ENCODE assay signal across 1 cellular context in the genomic region with DNA sequence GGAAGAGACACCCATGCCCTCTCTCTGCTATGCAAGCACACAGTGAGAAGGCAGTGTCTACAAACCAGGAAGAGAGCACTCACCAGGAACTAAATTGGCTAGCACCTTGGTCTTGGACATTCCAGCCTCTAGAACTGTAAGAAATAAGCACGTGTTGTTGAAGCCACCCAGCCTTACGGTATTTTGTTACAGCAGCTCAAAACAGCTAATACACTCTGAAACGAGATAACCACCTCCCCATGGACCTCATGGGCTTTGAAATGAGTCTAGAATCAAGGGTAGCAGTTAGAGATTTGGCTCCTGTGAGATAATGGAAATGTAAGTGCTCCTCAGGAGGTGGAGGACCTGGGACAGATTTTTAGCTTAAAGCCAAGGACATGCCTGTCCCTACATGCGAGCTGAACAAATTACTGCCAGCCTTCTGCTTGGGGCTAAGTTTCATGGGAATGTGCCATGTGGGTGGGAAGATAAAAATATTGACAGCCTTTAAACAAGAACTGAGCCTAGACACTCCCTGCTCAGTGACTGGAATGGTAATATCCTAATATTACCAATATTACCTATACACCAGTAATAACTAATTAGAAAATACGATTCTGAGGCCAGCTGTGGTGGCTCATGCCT.
TF ChIP-seq lines count a peak whose summit lies in the region.

No MANE protein-coding gene starts in this region.

TF ChIP-seq in K562, 482 proteins besides CTCF, POLR2A, EP300 and RAD21:
- TF ChIP-seq ELF4 (CRISPR knock-in tag; IDR thresholded peaks at IDR 0.05) (no peak), ZNF12 (CRISPR knock-in tag; IDR thresholded peaks at IDR 0.05) (peak; percentile 96)
TF ChIP-seq in K562: peak in this region for 1.
